Comparison of ENCODE assay signal across 9 cellular contexts in the genomic region with DNA sequence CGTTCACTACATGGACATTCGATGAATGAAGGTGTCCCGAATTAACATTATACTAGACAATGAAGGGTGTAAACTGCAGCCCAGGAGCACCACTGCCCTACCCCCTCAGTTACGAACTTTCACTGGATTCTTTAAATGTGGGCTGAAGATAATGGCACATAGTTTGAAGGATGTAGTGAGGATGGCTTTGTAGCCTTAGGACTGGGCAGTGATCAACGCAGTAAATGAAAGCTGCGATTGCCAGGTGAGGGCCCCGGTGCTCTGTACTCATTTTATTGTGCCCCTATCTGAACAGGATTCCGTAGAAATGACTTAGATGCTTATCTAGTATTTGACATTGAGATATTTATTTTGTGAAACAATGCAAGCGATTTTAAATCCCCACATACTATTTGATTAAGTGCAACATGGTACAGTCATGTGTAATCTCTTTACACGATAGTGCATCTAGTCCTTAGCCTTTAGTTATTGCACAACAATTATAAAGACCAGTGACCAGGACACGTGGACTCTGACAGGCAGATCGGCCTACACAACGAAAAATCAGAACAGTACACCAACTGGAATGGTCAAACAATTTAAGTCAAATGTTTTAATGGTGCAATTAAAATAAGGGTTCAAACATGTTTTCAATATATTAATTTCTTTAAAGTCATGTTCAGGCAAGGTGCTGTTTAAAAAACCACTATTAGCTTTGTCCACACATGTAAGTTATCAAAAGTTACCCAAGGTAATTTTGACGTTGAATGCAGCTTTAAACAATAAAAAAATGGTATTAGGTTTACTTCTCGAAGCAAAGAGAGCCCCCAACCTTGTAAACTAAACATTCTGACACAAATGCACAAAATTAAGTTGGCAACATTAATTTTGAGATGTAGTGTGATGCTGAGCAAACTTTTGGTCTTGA. TPM values are rescaled to one million over a fixed set of nuclear protein-coding genes. Genes with fewer than 3 reads are reported as not detected.
DNase-seq lines count a peak whose midpoint lies in the region; ATAC-seq and TF ChIP-seq lines count a peak whose summit lies in the region.
"Had no signal": no experiment of that assay in that cellular context is flagged by ENCODE, and none has a peak within 500 bp of the region (broad histone marks: within the 10 kb centered on the region; RNA-seq: fewer than 3 reads in every experiment).

No MANE protein-coding gene starts in this region.

- peak overlapping the region in 2 of 3 donors; percentile 22 to 31 for H3K4me3 Mint-ChIP-seq in T-cell

- peak overlapping the region in 1 of 2 donors; percentile 77 for H3K27ac Mint-ChIP-seq in T-cell

- ATAC-seq in T-cell (replicated peaks in 1 of 4) = no peak
- no peak for ATAC-seq in upper lobe of left lung (ENCODE audit: low FRiP score in 2 of 2)

- H3K4me3 ChIP-seq in iPS-15b (ENCODE audit: low read depth, low read length) (peak overlapping the region; percentile 90), upper lobe of left lung (peak overlapping the region in 3 of 4 donors; percentile 55 to 92 (median 78))

- POLR2A ChIA-PET in T-cell (lab: Charles Lee) = interaction anchor here in 1 of 2 donors (0.6 kb wide), 2 partner anchors 127 to 349 kb away, joined by 5 to 6 read pairs; partner anchors contain the start of gene ICAM2

- CTCF ChIA-PET in T-cell (lab: Charles Lee) = interaction anchor here in 1 of 2 donors (1.7 kb wide), 1 partner anchor 13 kb away, joined by 6 read pairs; no protein-coding TSS in a partner anchor

- 20 to 30% methylated on average over 15 of the region's 15 CpGs for WGBS in upper lobe of left lung, 2 donors

- H3K9me3 ChIP-seq in iPS-15b (ENCODE audit: control insufficient read depth, insufficient read depth, low read length) (no peaks in the 10 kb centered on the region), upper lobe of left lung (no peaks in the 10 kb centered on the region)

- H3K36me3 ChIP-seq in iPS-15b (ENCODE audit: control insufficient read depth, insufficient read depth, low read length) = peaks cover 9% of the 10 kb centered on the region
- peaks cover 0 to 24% (median 2%) of the 10 kb centered on the region in 4 donors for H3K36me3 ChIP-seq in upper lobe of left lung

- H3K9ac ChIP-seq in iPS-15b (ENCODE audit: low read depth, low read length) = peak overlapping the region; percentile 99

- H3K27me3 Mint-ChIP-seq in T-cell = no peaks in the 10 kb centered on the region

- H3K27me3 ChIP-seq in iPS-15b (ENCODE audit: control insufficient read depth, insufficient read depth, low read length) (no peaks in the 10 kb centered on the region), upper lobe of left lung (no peaks in the 10 kb centered on the region)

- DNase-seq in ACHN (peak; percentile 18), T-cell (no peak), upper lobe of left lung (no peak), NCI-H1694 (lab: John Stamatoyannopoulos, UW) (no peak), iPS-NIHi11 (ENCODE audit: low spot score) (no peak)
- DNase-seq in NK-92 treated with Interleukin-12 subunit alpha and Interleukin-12 subunit beta, amount 100 ng/mL, for 24 hours (lab: John Stamatoyannopoulos, UW) = no peak

- no peak for TF ChIP-seq CTCF in upper lobe of left lung (IDR thresholded peaks at IDR 0.05)

- peaks cover 24 to 28% (median 24%) of the 10 kb centered on the region in 3 donors for H3K4me1 Mint-ChIP-seq in T-cell

- no peak for TF ChIP-seq EP300 in upper lobe of left lung (IDR thresholded peaks at IDR 0.05)

- peaks cover 13% of the 10 kb centered on the region for H3K36me3 Mint-ChIP-seq in T-cell

- H3K27ac ChIP-seq in upper lobe of left lung = peak overlapping the region; percentile 91 to 99 (median 93)

- H3K4me1 ChIP-seq in iPS-15b (ENCODE audit: control insufficient read depth, insufficient read depth, low read length) (peaks cover 7% of the 10 kb centered on the region), upper lobe of left lung (peaks cover 30 to 44% (median 36%) of the 10 kb centered on the region in 4 donors)

- in situ Hi-C loops in ACHN (cut with HindIII; ENCODE audit: low pct_ligation_motif_present, low pct_unique_long_range_greater_than_20kb, low sequenced_read_pairs) = no loop called here

- H3K9me3 Mint-ChIP-seq in T-cell = no peaks in the 10 kb centered on the region
- H3K9me3 Mint-ChIP-seq: nephron had no signal

- peak; percentile 46 for TF ChIP-seq POLR2A in GM19099 (IDR thresholded peaks at IDR 0.05; ENCODE audit: extremely low read depth, insufficient read length, low read depth)
- no peak for TF ChIP-seq POLR2A in upper lobe of left lung (IDR thresholded peaks at IDR 0.05)

RNA-seq across cellular contexts. Expression of gene ERN1, which starts 17.4 kb away (rescaled TPM):
- total RNA-seq in T-cell (100 to 1,000 TPM in 3 of 5 donors, 10 to 100 TPM in 2; 71.2 to 146 (median 112) TPM), upper lobe of left lung (10 to 100 TPM; 32.8 to 65.0 (median 41.9) TPM)
